In the genomic region with DNA sequence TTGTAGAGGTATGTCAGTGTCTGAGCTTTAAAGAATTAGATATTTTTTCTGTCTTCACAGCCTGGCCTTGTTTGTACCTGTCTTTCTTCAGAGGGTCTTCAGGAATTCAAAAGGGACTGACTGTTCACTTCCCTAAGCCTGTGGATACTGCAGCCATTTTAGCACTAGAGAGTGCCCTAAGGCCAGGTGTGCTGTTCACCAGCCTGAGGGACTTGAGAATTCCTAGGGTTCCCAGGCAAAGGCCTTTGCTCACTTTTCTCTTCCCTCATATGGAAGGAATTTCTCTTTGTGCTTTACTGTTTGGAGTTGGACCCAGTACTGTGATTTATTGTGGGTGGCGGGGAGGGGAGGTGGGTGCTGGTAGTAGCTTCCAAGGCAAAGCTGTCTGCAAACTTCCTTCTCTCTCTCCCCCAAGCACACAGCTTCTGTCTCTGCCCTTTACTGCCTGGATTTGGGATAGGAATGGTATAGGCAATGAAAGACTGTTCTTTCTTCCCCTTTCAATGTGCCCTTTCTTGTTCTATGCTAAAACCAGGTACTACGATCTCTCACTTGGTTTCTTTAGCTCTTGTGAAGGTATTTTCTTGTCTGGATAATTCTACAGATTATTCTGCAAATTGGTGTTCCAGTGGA, we compare ENCODE assay signal across 17 cellular contexts.
"Had no signal": no experiment of that assay in that cellular context is flagged by ENCODE, and none has a peak within 500 bp of the region (broad histone marks: within the 10 kb centered on the region; RNA-seq: fewer than 3 reads in every experiment).

No MANE protein-coding gene starts in this region.

- ATAC-seq: left colon; naive thymus-derived CD8-positive, alpha-beta T cell; psoas muscle; sciatic nerve; stimulated activated naive B cell treated with anti-CD40 and anti-IgM and Interleukin-4, amounts not matched to agents 10 μg/mL and 1 μg/mL and 100 μg/mL, for 72 hours; upper lobe of right lung had no signal

- H3K4me1 ChIP-seq: psoas muscle, upper lobe of right lung had no signal

- H3K9me3 ChIP-seq: upper lobe of right lung had no signal

- DNase-seq: activated CD4-positive, alpha-beta T cell treated with anti-CD3 and anti-CD28 coated beads for 48 hours; activated T-cell treated with anti-CD3 and anti-CD28 coated beads, Interleukin-2, amount 50 U/mL, for 1 hour; central memory CD4-positive, alpha-beta T cell; effector CD4-positive, alpha-beta T cell; foreskin melanocyte; head of caudate nucleus; left colon; naive thymus-derived CD8-positive, alpha-beta T cell; psoas muscle; spleen; stimulated activated CD4-positive, alpha-beta T cell treated with anti-CD3 and anti-CD28 coated beads, Interleukin-1b, Interleukin-23, amount 100 ng/mL, for 48 hours; stimulated activated naive B cell treated with anti-CD40 and anti-IgM and Interleukin-4, amounts not matched to agents 10 μg/mL and 1 μg/mL and 100 μg/mL, for 72 hours; upper lobe of right lung; WERI-Rb-1 had no signal

- H3K27ac ChIP-seq: coronary artery, psoas muscle, spleen, upper lobe of right lung, WERI-Rb-1 had no signal

- H3K27me3 ChIP-seq: spleen, upper lobe of right lung had no signal

- H3K36me3 ChIP-seq: upper lobe of right lung had no signal

- H3K27ac Mint-ChIP-seq: naive thymus-derived CD8-positive, alpha-beta T cell; stimulated activated naive B cell treated with anti-CD40 and anti-IgM and Interleukin-4, amounts not matched to agents 10 μg/mL and 1 μg/mL and 100 μg/mL, for 72 hours had no signal

- H3K4me3 ChIP-seq: coronary artery, lung, psoas muscle, spleen, upper lobe of right lung had no signal

- H3K27me3 Mint-ChIP-seq: naive thymus-derived CD8-positive, alpha-beta T cell; stimulated activated naive B cell treated with anti-CD40 and anti-IgM and Interleukin-4, amounts not matched to agents 10 μg/mL and 1 μg/mL and 100 μg/mL, for 72 hours had no signal

- H3K4me3 Mint-ChIP-seq: naive thymus-derived CD8-positive, alpha-beta T cell; stimulated activated naive B cell treated with anti-CD40 and anti-IgM and Interleukin-4, amounts not matched to agents 10 μg/mL and 1 μg/mL and 100 μg/mL, for 72 hours had no signal
